ENCODE assay signal across 10 cellular contexts in genomic region chr15:96358006-96358794, GRCh38. TPM values are rescaled to one million over a fixed set of nuclear protein-coding genes. Genes with fewer than 3 reads are reported as not detected.
DNase-seq lines count a peak whose midpoint lies in the region; ATAC-seq, FAIRE-seq and TF ChIP-seq lines count a peak whose summit lies in the region.
"Had no signal": no experiment of that assay in that cellular context is flagged by ENCODE, and none has a peak within 500 bp of the region (broad histone marks: within the 10 kb centered on the region; RNA-seq: fewer than 3 reads in every experiment).

No MANE protein-coding gene starts in this region.

- no peak for FAIRE-seq in astrocyte (lab: Jason Lieb, UNC)

- H3K4me1 ChIP-seq in astrocyte (ENCODE audit: insufficient read depth, low read length), result peaks cover 41% of the 10 kb centered on the region
- peaks cover 6% of the 10 kb centered on the region for H3K4me1 ChIP-seq in lower lobe of right lung
- peaks cover 0 to 60% (median 26%) of the 10 kb centered on the region in 4 donors for H3K4me1 ChIP-seq in tibial nerve

- H2AFZ ChIP-seq in astrocyte (ENCODE audit: low read depth, low read length), result no peak overlapping the region

- H3K4me1 Mint-ChIP-seq in astrocyte (ENCODE audit: low read depth, unreplicated experiment), result peaks cover 8% of the 10 kb centered on the region

- peak overlapping the region; percentile 93 for H3K4me2 ChIP-seq in astrocyte (ENCODE audit: low read length)

- no peak for TF ChIP-seq POLR2A in tibial nerve (IDR thresholded peaks at IDR 0.05)

- peak; percentile 71 for DNase-seq in cardiac septum (ENCODE audit: low spot score)
- DNase-seq in left cardiac atrium, result no peak
- DNase-seq in astrocyte (ENCODE audit: low read depth), result no peak
- DNase-seq in lower lobe of right lung, result no peak
- no peak for DNase-seq in tibial nerve (ENCODE audit: low spot score in 2 of 2)
- no peak for DNase-seq in stimulated activated CD4-positive, alpha-beta T cell treated with anti-CD3 and anti-CD28 coated beads, Interleukin-15, amount 100 ng/mL, for 24 hours
- DNase-seq: DMS53; NK-92 treated with Interleukin-12 subunit alpha and Interleukin-12 subunit beta, amount 100 ng/mL, for 24 hours had no signal

- H3K79me2 ChIP-seq in astrocyte (ENCODE audit: insufficient read depth, low read length), result peaks cover 31% of the 10 kb centered on the region

- H3K9ac ChIP-seq in astrocyte (ENCODE audit: low read length), result peak overlapping the region; percentile 77

- WGBS in tibial nerve, 2 donors, result 22 to 29% methylated on average over 31 of the region's 31 CpGs

- H3K9me3 ChIP-seq in astrocyte (ENCODE audit: insufficient read depth, low read depth, low read length) (no peaks in the 10 kb centered on the region), lower lobe of right lung (no peaks in the 10 kb centered on the region), tibial nerve (no peaks in the 10 kb centered on the region)

- peak in 1 of 2 donors; percentile 5 for TF ChIP-seq EP300 in tibial nerve (IDR thresholded peaks at IDR 0.05)

- H3K27ac ChIP-seq in astrocyte (ENCODE audit: low read depth, low read length) (peak overlapping the region; percentile 55), lower lobe of right lung (no peak overlapping the region), tibial nerve (peak overlapping the region; percentile 95 to 100 (median 98))

- H3K27ac Mint-ChIP-seq in astrocyte (ENCODE audit: unreplicated experiment), result peak overlapping the region; percentile 47

- no peaks in the 10 kb centered on the region for H4K20me1 ChIP-seq in astrocyte (ENCODE audit: insufficient read depth, low read length)

- H3K4me3 Mint-ChIP-seq in astrocyte (ENCODE audit: unreplicated experiment), result peak overlapping the region; percentile 89

- H3K36me3 ChIP-seq in astrocyte (ENCODE audit: insufficient read depth, low read length) (no peaks in the 10 kb centered on the region), lower lobe of right lung (no peaks in the 10 kb centered on the region), tibial nerve (no peaks in the 10 kb centered on the region)

- H3K27me3 Mint-ChIP-seq in astrocyte (ENCODE audit: low read depth, unreplicated experiment), result peaks cover 52% of the 10 kb centered on the region

- intact Hi-C loops in cardiac septum (cut with DNase I) (loop anchor here (5.0 to 10.0 kb wide), 5 partner anchors 224 to 1397 kb away; no protein-coding TSS in a partner anchor), left cardiac atrium (cut with DNase I) (loop anchor here (5.0 to 10.0 kb wide), 3 partner anchors 227 to 877 kb away; no protein-coding TSS in a partner anchor), lower lobe of right lung (cut with DNase I) (no loop called here)

- H3K27me3 ChIP-seq in astrocyte (ENCODE audit: insufficient read depth, low read length), result peaks cover 11% of the 10 kb centered on the region
- H3K27me3 ChIP-seq in lower lobe of right lung (ENCODE audit: low read depth), result peaks cover 73% of the 10 kb centered on the region
- peaks cover 0 to 4% of the 10 kb centered on the region in 2 donors for H3K27me3 ChIP-seq in tibial nerve

- H3K36me3 Mint-ChIP-seq in astrocyte (ENCODE audit: low read depth, unreplicated experiment), result no peaks in the 10 kb centered on the region

- no peak for TF ChIP-seq CTCF in astrocyte (IDR thresholded peaks at IDR 0.05; ENCODE audit: insufficient read depth, low read depth, low read length)
- TF ChIP-seq CTCF in lower lobe of right lung (IDR thresholded peaks at IDR 0.05), result no peak
- TF ChIP-seq CTCF in tibial nerve (IDR thresholded peaks at IDR 0.05), result no peak

- H3K9me3 Mint-ChIP-seq in astrocyte (ENCODE audit: unreplicated experiment), result no peaks in the 10 kb centered on the region

- no peak for ATAC-seq in left cardiac atrium
- ATAC-seq in lower lobe of right lung, result no peak
- no peak for ATAC-seq in HG02973 (IDR thresholded peaks at IDR 0.05; ENCODE audit: unreplicated experiment)
- no peak for ATAC-seq in HG02798 (IDR thresholded peaks at IDR 0.05; ENCODE audit: poor library complexity, unreplicated experiment)

- H3K4me3 ChIP-seq in astrocyte (ENCODE audit: insufficient read depth, low read depth, low read length), result peak overlapping the region; percentile 62
- peak overlapping the region; percentile 77 for H3K4me3 ChIP-seq in lower lobe of right lung
- H3K4me3 ChIP-seq in tibial nerve, result peak overlapping the region; percentile 50 to 87 (median 64)

RNA-seq across cellular contexts. Expression of gene NR2F2, which starts 27.7 kb away (rescaled TPM):
- total RNA-seq in cardiac septum, result 21.0 TPM
- total RNA-seq in left cardiac atrium, result 10 to 100 TPM; 41.2 to 43.5 TPM
- 59.0 and 75.8 TPM in 2 replicates for total RNA-seq in astrocyte
- total RNA-seq in lower lobe of right lung, result 50.6 TPM
- total RNA-seq in tibial nerve, result 100 to 1,000 TPM in 3 of 4 donors, 10 to 100 TPM in 1; 70.8 to 129 (median 124) TPM
